18 cellular contexts compared by ENCODE assay signal in genomic region chr2:203835867-203836800, GRCh38. TPM values are rescaled to one million over a fixed set of nuclear protein-coding genes. Genes with fewer than 3 reads are reported as not detected.
DNase-seq lines count a peak whose midpoint lies in the region; ATAC-seq and TF ChIP-seq lines count a peak whose summit lies in the region.
"Had no signal": no experiment of that assay in that cellular context is flagged by ENCODE, and none has a peak within 500 bp of the region (broad histone marks: within the 10 kb centered on the region; RNA-seq: fewer than 3 reads in every experiment).

No MANE protein-coding gene starts in this region.

- no peak for TF ChIP-seq POLR2A in esophagus muscularis mucosa (IDR thresholded peaks at IDR 0.05; ENCODE audit: low read depth)

- H3K36me3 ChIP-seq in esophagus muscularis mucosa: no peaks in the 10 kb centered on the region
- H3K36me3 ChIP-seq: SJCRH30 had no signal

- peaks cover 10% of the 10 kb centered on the region for H3K27me3 Mint-ChIP-seq in activated naive CD8-positive, alpha-beta T cell treated with anti-CD3 and anti-CD28 coated beads, Interleukin-2, amount 50 U/mL, for 24 hours
- peaks cover 3% of the 10 kb centered on the region for H3K27me3 Mint-ChIP-seq in activated naive CD8-positive, alpha-beta T cell treated with anti-CD3 and anti-CD28 coated beads for 36 hours

- WGBS in esophagus muscularis mucosa: 90% methylated on average over 21 of the region's 21 CpGs

- no peak overlapping the region for H3K4me3 Mint-ChIP-seq in activated naive CD8-positive, alpha-beta T cell treated with anti-CD3 and anti-CD28 coated beads, Interleukin-2, amount 50 U/mL, for 24 hours
- no peak overlapping the region for H3K4me3 Mint-ChIP-seq in activated naive CD8-positive, alpha-beta T cell treated with anti-CD3 and anti-CD28 coated beads for 36 hours

- H3K4me3 ChIP-seq in esophagus muscularis mucosa: no peak overlapping the region
- H3K4me3 ChIP-seq: PC-9, SJCRH30 had no signal

- ATAC-seq in activated naive CD8-positive, alpha-beta T cell treated with anti-CD3 and anti-CD28 coated beads, Interleukin-2, amount 50 U/mL, for 24 hours: no peak
- ATAC-seq in esophagus mucosa: no peak

- H3K9me3 ChIP-seq in esophagus muscularis mucosa: no peaks in the 10 kb centered on the region
- H3K9me3 ChIP-seq: SJCRH30 had no signal

- H3K27ac ChIP-seq in esophagus muscularis mucosa (replicated peaks in 1 of 4): no peak overlapping the region
- H3K27ac ChIP-seq: PC-9, SJCRH30 had no signal

- peaks cover 9% of the 10 kb centered on the region for H3K4me1 Mint-ChIP-seq in activated naive CD8-positive, alpha-beta T cell treated with anti-CD3 and anti-CD28 coated beads, Interleukin-2, amount 50 U/mL, for 24 hours
- peaks cover 7% of the 10 kb centered on the region for H3K4me1 Mint-ChIP-seq in activated naive CD8-positive, alpha-beta T cell treated with anti-CD3 and anti-CD28 coated beads for 36 hours

- no peaks in the 10 kb centered on the region for H3K9me3 Mint-ChIP-seq in activated naive CD8-positive, alpha-beta T cell treated with anti-CD3 and anti-CD28 coated beads, Interleukin-2, amount 50 U/mL, for 24 hours
- H3K9me3 Mint-ChIP-seq in activated naive CD8-positive, alpha-beta T cell treated with anti-CD3 and anti-CD28 coated beads for 36 hours: no peaks in the 10 kb centered on the region

- peak overlapping the region; percentile 18 for H3K27ac Mint-ChIP-seq in activated naive CD8-positive, alpha-beta T cell treated with anti-CD3 and anti-CD28 coated beads, Interleukin-2, amount 50 U/mL, for 24 hours
- no peak overlapping the region for H3K27ac Mint-ChIP-seq in activated naive CD8-positive, alpha-beta T cell treated with anti-CD3 and anti-CD28 coated beads for 36 hours

- no peak for TF ChIP-seq EP300 in esophagus muscularis mucosa (IDR thresholded peaks at IDR 0.05)

- intact Hi-C loops in esophagus muscularis mucosa (cut with DNase I): no loop called here

- no peaks in the 10 kb centered on the region for H3K36me3 Mint-ChIP-seq in activated naive CD8-positive, alpha-beta T cell treated with anti-CD3 and anti-CD28 coated beads, Interleukin-2, amount 50 U/mL, for 24 hours (ENCODE audit: low read depth)
- no peaks in the 10 kb centered on the region for H3K36me3 Mint-ChIP-seq in activated naive CD8-positive, alpha-beta T cell treated with anti-CD3 and anti-CD28 coated beads for 36 hours

- H3K4me1 ChIP-seq in esophagus muscularis mucosa: no peaks in the 10 kb centered on the region
- H3K4me1 ChIP-seq: SJCRH30 had no signal

- no peak for TF ChIP-seq CTCF in esophagus muscularis mucosa (IDR thresholded peaks at IDR 0.05)

- DNase-seq in NCI-H748 (lab: John Stamatoyannopoulos, UW; ENCODE audit: unreplicated experiment) (peak; percentile 16), NCI-H748 treated with DMSO at 0.1 percent for 48 hours (lab: John Stamatoyannopoulos, UW) (no peak), esophagus muscularis mucosa (ENCODE audit: extremely low spot score) (peak; percentile 83), MV-4-11 (lab: John Stamatoyannopoulos, UW) (no peak), OCI-M2 (lab: John Stamatoyannopoulos, UW; ENCODE audit: unreplicated experiment) (no peak)
- DNase-seq in activated naive CD8-positive, alpha-beta T cell treated with anti-CD3 and anti-CD28 coated beads, Interleukin-2, amount 50 U/mL, for 24 hours: no peak
- no peak for DNase-seq in activated naive CD8-positive, alpha-beta T cell treated with anti-CD3 and anti-CD28 coated beads for 36 hours
- DNase-seq: 8988T, DMS 273 treated with DMSO at 0.1 percent for 48 hours, GF-D8, HCEC 1CT, NCI-H187 treated with DMSO at 0.1 percent for 48 hours, NCI-H446, NCI-H82, PC-9, SJCRH30 had no signal

- H3K27me3 ChIP-seq in esophagus muscularis mucosa: no peaks in the 10 kb centered on the region
- H3K27me3 ChIP-seq: SJCRH30 had no signal

RNA-seq across cellular contexts. Expression of gene CTLA4, which starts 31.4 kb away (rescaled TPM):
- total RNA-seq in activated naive CD8-positive, alpha-beta T cell treated with anti-CD3 and anti-CD28 coated beads for 36 hours: 10 to 100 TPM; 45.6 to 50.9 TPM
- under 1 TPM in 1 of 4 donors, not detected in 3; 0.33 TPM for total RNA-seq in esophagus muscularis mucosa
- 0.52 TPM for total RNA-seq in esophagus mucosa
- total RNA-seq: Daoy, PC-9, SJCRH30 had no signal

Comparison
In these comparisons a context has a peak if more than half of its experiments do, and no peak if none do; other contexts are left out.
1. DNase-seq: peak in NCI-H748 (single experiment) and esophagus muscularis mucosa (single experiment); none in NCI-H748 treated with DMSO at 0.1 percent for 48 hours (single experiment), activated naive CD8-positive, alpha-beta T cell treated with anti-CD3 and anti-CD28 coated beads, Interleukin-2, amount 50 U/mL, for 24 hours (single experiment), activated naive CD8-positive, alpha-beta T cell treated with anti-CD3 and anti-CD28 coated beads for 36 hours (single experiment), MV-4-11 (single experiment) and OCI-M2 (single experiment).
2. RNA of gene CTLA4, which starts 31.4 kb away (total RNA-seq): 45.6 to 50.9 TPM in activated naive CD8-positive, alpha-beta T cell treated with anti-CD3 and anti-CD28 coated beads for 36 hours; 0.52 TPM in esophagus mucosa (single experiment) and 0.33 TPM in esophagus muscularis mucosa; every median in the first group is over 10 times any median in the second.